In genomic region chr5:16871746-16872339, GRCh38 we compare ENCODE assay signal across 2 cellular contexts.
TF ChIP-seq lines count a peak whose summit lies in the region.

No MANE protein-coding gene starts in this region.

TF ChIP-seq in SK-N-SH treated with all-trans-retinoic acid at 6 μM for 48 hours, 23 proteins besides CTCF, POLR2A, EP300 and RAD21:
- no peak for TF ChIP-seq SNAI2 (CRISPR knock-in tag; IDR thresholded peaks at IDR 0.05)
- TF ChIP-seq, protein P1, sequence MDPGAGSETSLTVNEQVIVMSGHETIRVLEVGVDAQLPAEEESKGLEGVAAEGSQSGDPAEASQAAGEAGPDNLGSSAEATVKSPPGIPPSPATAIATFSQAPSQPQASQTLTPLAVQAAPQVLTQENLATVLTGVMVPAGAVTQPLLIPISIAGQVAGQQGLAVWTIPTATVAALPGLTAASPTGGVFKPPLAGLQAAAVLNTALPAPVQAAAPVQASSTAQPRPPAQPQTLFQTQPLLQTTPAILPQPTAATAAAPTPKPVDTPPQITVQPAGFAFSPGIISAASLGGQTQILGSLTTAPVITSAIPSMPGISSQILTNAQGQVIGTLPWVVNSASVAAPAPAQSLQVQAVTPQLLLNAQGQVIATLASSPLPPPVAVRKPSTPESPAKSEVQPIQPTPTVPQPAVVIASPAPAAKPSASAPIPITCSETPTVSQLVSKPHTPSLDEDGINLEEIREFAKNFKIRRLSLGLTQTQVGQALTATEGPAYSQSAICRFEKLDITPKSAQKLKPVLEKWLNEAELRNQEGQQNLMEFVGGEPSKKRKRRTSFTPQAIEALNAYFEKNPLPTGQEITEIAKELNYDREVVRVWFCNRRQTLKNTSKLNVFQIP (CRISPR knock-in tag; IDR thresholded peaks at IDR 0.05; ENCODE audit: borderline replicate concordance, low read depth): no peak
- no peak for TF ChIP-seq TOX (CRISPR knock-in tag; IDR thresholded peaks at IDR 0.05; ENCODE audit: borderline replicate concordance)
- TF ChIP-seq ARNTL (CRISPR knock-in tag; IDR thresholded peaks at IDR 0.05; ENCODE audit: borderline replicate concordance, low read depth): no peak
- TF ChIP-seq, protein P2, sequence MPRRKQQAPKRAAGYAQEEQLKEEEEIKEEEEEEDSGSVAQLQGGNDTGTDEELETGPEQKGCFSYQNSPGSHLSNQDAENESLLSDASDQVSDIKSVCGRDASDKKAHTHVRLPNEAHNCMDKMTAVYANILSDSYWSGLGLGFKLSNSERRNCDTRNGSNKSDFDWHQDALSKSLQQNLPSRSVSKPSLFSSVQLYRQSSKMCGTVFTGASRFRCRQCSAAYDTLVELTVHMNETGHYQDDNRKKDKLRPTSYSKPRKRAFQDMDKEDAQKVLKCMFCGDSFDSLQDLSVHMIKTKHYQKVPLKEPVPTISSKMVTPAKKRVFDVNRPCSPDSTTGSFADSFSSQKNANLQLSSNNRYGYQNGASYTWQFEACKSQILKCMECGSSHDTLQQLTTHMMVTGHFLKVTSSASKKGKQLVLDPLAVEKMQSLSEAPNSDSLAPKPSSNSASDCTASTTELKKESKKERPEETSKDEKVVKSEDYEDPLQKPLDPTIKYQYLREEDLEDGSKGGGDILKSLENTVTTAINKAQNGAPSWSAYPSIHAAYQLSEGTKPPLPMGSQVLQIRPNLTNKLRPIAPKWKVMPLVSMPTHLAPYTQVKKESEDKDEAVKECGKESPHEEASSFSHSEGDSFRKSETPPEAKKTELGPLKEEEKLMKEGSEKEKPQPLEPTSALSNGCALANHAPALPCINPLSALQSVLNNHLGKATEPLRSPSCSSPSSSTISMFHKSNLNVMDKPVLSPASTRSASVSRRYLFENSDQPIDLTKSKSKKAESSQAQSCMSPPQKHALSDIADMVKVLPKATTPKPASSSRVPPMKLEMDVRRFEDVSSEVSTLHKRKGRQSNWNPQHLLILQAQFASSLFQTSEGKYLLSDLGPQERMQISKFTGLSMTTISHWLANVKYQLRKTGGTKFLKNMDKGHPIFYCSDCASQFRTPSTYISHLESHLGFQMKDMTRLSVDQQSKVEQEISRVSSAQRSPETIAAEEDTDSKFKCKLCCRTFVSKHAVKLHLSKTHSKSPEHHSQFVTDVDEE (CRISPR knock-in tag; IDR thresholded peaks at IDR 0.05): no peak
- no peak for TF ChIP-seq CREB5 (CRISPR knock-in tag; IDR thresholded peaks at IDR 0.05; ENCODE audit: low read depth)
- TF ChIP-seq, protein P3, sequence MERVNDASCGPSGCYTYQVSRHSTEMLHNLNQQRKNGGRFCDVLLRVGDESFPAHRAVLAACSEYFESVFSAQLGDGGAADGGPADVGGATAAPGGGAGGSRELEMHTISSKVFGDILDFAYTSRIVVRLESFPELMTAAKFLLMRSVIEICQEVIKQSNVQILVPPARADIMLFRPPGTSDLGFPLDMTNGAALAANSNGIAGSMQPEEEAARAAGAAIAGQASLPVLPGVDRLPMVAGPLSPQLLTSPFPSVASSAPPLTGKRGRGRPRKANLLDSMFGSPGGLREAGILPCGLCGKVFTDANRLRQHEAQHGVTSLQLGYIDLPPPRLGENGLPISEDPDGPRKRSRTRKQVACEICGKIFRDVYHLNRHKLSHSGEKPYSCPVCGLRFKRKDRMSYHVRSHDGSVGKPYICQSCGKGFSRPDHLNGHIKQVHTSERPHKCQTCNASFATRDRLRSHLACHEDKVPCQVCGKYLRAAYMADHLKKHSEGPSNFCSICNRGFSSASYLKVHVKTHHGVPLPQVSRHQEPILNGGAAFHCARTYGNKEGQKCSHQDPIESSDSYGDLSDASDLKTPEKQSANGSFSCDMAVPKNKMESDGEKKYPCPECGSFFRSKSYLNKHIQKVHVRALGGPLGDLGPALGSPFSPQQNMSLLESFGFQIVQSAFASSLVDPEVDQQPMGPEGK (CRISPR knock-in tag; IDR thresholded peaks at IDR 0.05; ENCODE audit: borderline replicate concordance): no peak
- no peak for TF ChIP-seq CSDC2 (CRISPR knock-in tag; IDR thresholded peaks at IDR 0.05)
- no peak for TF ChIP-seq ZC3H10 (CRISPR knock-in tag; IDR thresholded peaks at IDR 0.05)

TF ChIP-seq in SK-N-SH, 30 proteins besides CTCF, POLR2A, EP300 and RAD21:
- TF ChIP-seq MEF2A (IDR thresholded peaks at IDR 0.05; ENCODE audit: borderline replicate concordance, low read depth) (no peak), NRF1 (IDR thresholded peaks at IDR 0.05; ENCODE audit: low read depth, low read length) (no peak), RXRA (IDR thresholded peaks at IDR 0.05; ENCODE audit: borderline replicate concordance, low read depth) (no peak), SMC3 (IDR thresholded peaks at IDR 0.05; ENCODE audit: low read depth, low read length) (no peak), JUND (IDR thresholded peaks at IDR 0.05) (no peak), GABPA (IDR thresholded peaks at IDR 0.05; ENCODE audit: low read depth) (no peak), EZH2phosphoT487 (IDR thresholded peaks at IDR 0.05; ENCODE audit: borderline replicate concordance, low read depth) (no peak), TCF12 (IDR thresholded peaks at IDR 0.05) (no peak), RFX5 (IDR thresholded peaks at IDR 0.05; ENCODE audit: low read length) (no peak), TAF1 (IDR thresholded peaks at IDR 0.05; ENCODE audit: borderline replicate concordance, low read depth, low read length) (no peak), SIN3A (IDR thresholded peaks at IDR 0.05; ENCODE audit: borderline replicate concordance, low read depth, low read length) (no peak), MAX (IDR thresholded peaks at IDR 0.05; ENCODE audit: low read depth) (no peak), TEAD4 (IDR thresholded peaks at IDR 0.05; ENCODE audit: borderline replicate concordance, insufficient read depth) (no peak)
